ENCODE assay signal across 8 cellular contexts in the genomic region with DNA sequence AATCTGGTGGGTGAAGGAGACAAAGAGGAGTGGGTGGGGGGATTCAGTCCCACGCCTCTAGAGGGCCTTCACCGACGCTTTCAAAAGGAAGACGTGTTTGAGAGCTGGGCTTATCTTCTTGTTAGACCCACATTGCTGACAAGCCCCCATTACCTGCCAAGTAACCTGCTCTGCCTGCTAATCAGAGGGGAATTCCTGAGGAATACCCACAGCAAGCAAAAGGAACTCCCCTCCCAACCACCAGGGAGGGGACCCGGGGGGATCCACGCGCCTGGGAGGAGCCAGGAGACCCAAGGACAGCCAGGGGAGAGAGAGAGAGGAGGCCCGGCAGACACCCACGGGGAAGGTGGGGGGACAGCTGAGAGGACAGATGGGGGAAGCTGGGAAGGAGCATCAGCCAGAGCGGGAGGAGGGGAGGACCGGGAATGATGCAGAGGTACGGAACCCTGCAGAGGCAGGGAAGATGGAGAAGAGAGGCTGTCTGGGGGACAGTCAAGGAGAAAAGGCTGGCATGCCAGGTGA. TPM values are rescaled to one million over a fixed set of nuclear protein-coding genes. Genes with fewer than 3 reads are reported as not detected.
DNase-seq lines count a peak whose midpoint lies in the region; ATAC-seq and TF ChIP-seq lines count a peak whose summit lies in the region.

No MANE protein-coding gene starts in this region.

- intact Hi-C loops in left ventricle myocardium inferior (cut with micrococcal nuclease) (no loop called here), testis (cut with DNase I; ENCODE audit: low total_unique reads) (no loop called here)

- H3K9me3 ChIP-seq in left ventricle myocardium inferior (replicated peaks) (no peaks in the 10 kb centered on the region), right atrium auricular region (no peaks in the 10 kb centered on the region), testis (no peaks in the 10 kb centered on the region)

- H3K4me3 Mint-ChIP-seq in activated T-helper 17 cell treated with anti-CD3 and anti-CD28 coated beads, Interleukin-2, amount 50 U/mL, for 72 hours = peak overlapping the region; percentile 94

- no peak for TF ChIP-seq CTCF in left ventricle myocardium inferior (IDR thresholded peaks at IDR 0.05; ENCODE audit: borderline replicate concordance)
- no peak for TF ChIP-seq CTCF in right atrium auricular region (IDR thresholded peaks at IDR 0.05)
- TF ChIP-seq CTCF in testis (IDR thresholded peaks at IDR 0.05) = no peak

- H3K4me3 ChIP-seq in left ventricle myocardium inferior (peak overlapping the region; percentile 81), right atrium auricular region (peak overlapping the region in 1 of 2 donors; percentile 68), testis (peak overlapping the region; percentile 72 to 78)

- DNase-seq in left ventricle myocardium inferior (no peak), right atrium auricular region (ENCODE audit: low spot score) (no peak), testis (peak; percentile 41), DMS114 treated with DMSO at 0.1 percent for 48 hours (lab: John Stamatoyannopoulos, UW; ENCODE audit: unreplicated experiment) (no peak)

- no peaks in the 10 kb centered on the region for H3K27me3 Mint-ChIP-seq in activated T-helper 17 cell treated with anti-CD3 and anti-CD28 coated beads, Interleukin-2, amount 50 U/mL, for 72 hours

- H3K27ac ChIP-seq in left ventricle myocardium inferior (replicated peaks) (no peak overlapping the region), right atrium auricular region (no peak overlapping the region), layer of hippocampus (ENCODE audit: low read depth, low read length) (peak overlapping the region; percentile 42), testis (peak overlapping the region; percentile 61 to 84)

- peaks cover 45% of the 10 kb centered on the region for H3K4me1 ChIP-seq in left ventricle myocardium inferior
- peaks cover 0 to 44% of the 10 kb centered on the region in 2 donors for H3K4me1 ChIP-seq in right atrium auricular region
- H3K4me1 ChIP-seq in testis = peaks cover 28% of the 10 kb centered on the region

- H3K36me3 ChIP-seq in left ventricle myocardium inferior (peaks cover 48% of the 10 kb centered on the region), right atrium auricular region (peaks cover 36% of the 10 kb centered on the region), testis (ENCODE audit: low read depth, missing control alignments) (no peaks in the 10 kb centered on the region)

- H3K9me3 Mint-ChIP-seq in activated T-helper 17 cell treated with anti-CD3 and anti-CD28 coated beads, Interleukin-2, amount 50 U/mL, for 72 hours = no peaks in the 10 kb centered on the region

- H3K27me3 ChIP-seq in left ventricle myocardium inferior (ENCODE audit: low read depth) = no peaks in the 10 kb centered on the region
- no peaks in the 10 kb centered on the region for H3K27me3 ChIP-seq in right atrium auricular region
- no peaks in the 10 kb centered on the region for H3K27me3 ChIP-seq in layer of hippocampus (ENCODE audit: control insufficient read depth, insufficient read depth, low read length)
- no peaks in the 10 kb centered on the region for H3K27me3 ChIP-seq in testis

- WGBS in testis, 2 donors = 13 to 14% methylated on average over 12 of the region's 12 CpGs

- TF ChIP-seq POLR2A in testis (IDR thresholded peaks at IDR 0.05) = no peak

- peaks cover 37% of the 10 kb centered on the region for H3K4me1 Mint-ChIP-seq in activated T-helper 17 cell treated with anti-CD3 and anti-CD28 coated beads, Interleukin-2, amount 50 U/mL, for 72 hours

- H3K36me3 Mint-ChIP-seq in activated T-helper 17 cell treated with anti-CD3 and anti-CD28 coated beads, Interleukin-2, amount 50 U/mL, for 72 hours (ENCODE audit: low read depth) = peaks cover 61% of the 10 kb centered on the region

- ATAC-seq in activated T-helper 17 cell treated with anti-CD3 and anti-CD28 coated beads, Interleukin-2, amount 50 U/mL, for 72 hours (replicated peaks) = no peak
- ATAC-seq in HG03097 (IDR thresholded peaks at IDR 0.05; ENCODE audit: low FRiP score, unreplicated experiment) = no peak
- ATAC-seq in HG02870 (IDR thresholded peaks at IDR 0.05; ENCODE audit: unreplicated experiment) = no peak

- peak overlapping the region; percentile 74 for H3K27ac Mint-ChIP-seq in activated T-helper 17 cell treated with anti-CD3 and anti-CD28 coated beads, Interleukin-2, amount 50 U/mL, for 72 hours

RNA-seq across cellular contexts. Expression of a gene that starts 1.0 kb away (rescaled TPM):
- total RNA-seq in left ventricle myocardium inferior (24.0 TPM), right atrium auricular region (10 to 100 TPM; 13.9 TPM), testis (100 to 1,000 TPM; 146 to 183 TPM)
- total RNA-seq in activated T-helper 17 cell treated with anti-CD3 and anti-CD28 coated beads, Interleukin-2, amount 50 U/mL, for 72 hours = 10 to 100 TPM; 67.1 to 72.1 TPM
- 59.3 TPM for polyA plus RNA-seq in testis (ENCODE audit: insufficient read depth, low read depth, low replicate concordance)

RNA-seq across cellular contexts. Expression of a gene that starts 25.2 kb away (rescaled TPM):
- total RNA-seq in left ventricle myocardium inferior = not detected
- total RNA-seq in right atrium auricular region = under 1 TPM in 1 of 2 donors, not detected in 1; 0.08 TPM
- total RNA-seq in activated T-helper 17 cell treated with anti-CD3 and anti-CD28 coated beads, Interleukin-2, amount 50 U/mL, for 72 hours = 1 to 10 TPM; 1.2 to 2.6 TPM
- total RNA-seq in testis = 10 to 100 TPM; 40.0 to 57.8 TPM
- 119 TPM for polyA plus RNA-seq in testis (ENCODE audit: insufficient read depth, low read depth, low replicate concordance)

Comparison
In these comparisons a context has a peak if more than half of its experiments do, and no peak if none do; other contexts are left out.
1. H3K27ac ChIP-seq: peak in layer of hippocampus (single experiment) and testis (2 of 2); none in left ventricle myocardium inferior (single experiment) and right atrium auricular region (0 of 2).
2. RNA of a gene that starts 25.2 kb away (total RNA-seq): 40.0 to 57.8 TPM in testis; 1.2 to 2.6 TPM in activated T-helper 17 cell treated with anti-CD3 and anti-CD28 coated beads, Interleukin-2, amount 50 U/mL, for 72 hours, 0.08 TPM in right atrium auricular region and not detected in left ventricle myocardium inferior (single experiment); every median in the first group is over 10 times any median in the second.